Comparison of ENCODE assay signal across 8 cellular contexts in genomic region chr12:49623142-49623899, GRCh38. TPM values are rescaled to one million over a fixed set of nuclear protein-coding genes. Genes with fewer than 3 reads are reported as not detected.
DNase-seq lines count a peak whose midpoint lies in the region; ATAC-seq lines count a peak whose summit lies in the region.

PRPF40B (plus strand) TSS chr12:49623561; CDS start chr12:49623591, 30 bp downstream.

- H3K36me3 ChIP-seq in CD4-positive, CD25-positive, alpha-beta regulatory T cell (ENCODE audit: control insufficient read depth, insufficient read depth, low read length), result no peaks in the 10 kb centered on the region

- H3K27me3 ChIP-seq in CD4-positive, CD25-positive, alpha-beta regulatory T cell (ENCODE audit: control insufficient read depth, insufficient read depth, low read length), result peaks cover 11% of the 10 kb centered on the region

- H3K27ac ChIP-seq in CD4-positive, CD25-positive, alpha-beta regulatory T cell (ENCODE audit: insufficient read depth, low read length, poor library complexity, severe bottlenecking), result peak within 1 kb of the TSS; percentile 78

- H3K4me1 Mint-ChIP-seq in CD4-positive, CD25-positive, alpha-beta regulatory T cell, result peaks cover 8 to 32% (median 21%) of the 10 kb centered on the region in 4 donors
- peaks cover 29% of the 10 kb centered on the region for H3K4me1 Mint-ChIP-seq in activated CD8-positive, alpha-beta T cell treated with anti-CD3 and anti-CD28 coated beads, Interleukin-2, amount 10 ng/mL, durations not matched to agents 7 days and 5 days (ENCODE audit: low read depth)
- H3K4me1 Mint-ChIP-seq in memory B cell, result peaks cover 7% of the 10 kb centered on the region

- peak within 1 kb of the TSS; percentile 85 to 95 (median 92) for H3K27ac Mint-ChIP-seq in CD4-positive, CD25-positive, alpha-beta regulatory T cell
- peak within 1 kb of the TSS; percentile 89 for H3K27ac Mint-ChIP-seq in activated CD8-positive, alpha-beta T cell treated with anti-CD3 and anti-CD28 coated beads, Interleukin-2, amount 10 ng/mL, durations not matched to agents 7 days and 5 days
- peak within 1 kb of the TSS; percentile 24 for H3K27ac Mint-ChIP-seq in memory B cell

- H3K9me3 ChIP-seq in CD4-positive, CD25-positive, alpha-beta regulatory T cell (ENCODE audit: control insufficient read depth in 2 of 2, low read length in 2 of 2), result no peaks in the 10 kb centered on the region

- peak within 1 kb of the TSS; percentile 83 for H3K4me3 ChIP-seq in CD4-positive, CD25-positive, alpha-beta regulatory T cell (ENCODE audit: low read depth, low read length)

- peak; percentile 76 to 79 for ATAC-seq in CD4-positive, CD25-positive, alpha-beta regulatory T cell (ENCODE audit: low read depth in 2 of 2)
- peak; percentile 72 for ATAC-seq in GM19351 (IDR thresholded peaks at IDR 0.05; ENCODE audit: unreplicated experiment)
- ATAC-seq in HG03521 (IDR thresholded peaks at IDR 0.05; ENCODE audit: unreplicated experiment), result peak; percentile 75
- ATAC-seq in activated CD8-positive, alpha-beta T cell treated with anti-CD3 and anti-CD28 coated beads, Interleukin-2, amount 10 ng/mL, durations not matched to agents 7 days and 5 days, result peak; percentile 88
- ATAC-seq in memory B cell (ENCODE audit: low read depth), result peak; percentile 75

- H3K27me3 Mint-ChIP-seq in CD4-positive, CD25-positive, alpha-beta regulatory T cell, result peaks cover 35% of the 10 kb centered on the region
- H3K27me3 Mint-ChIP-seq in activated CD8-positive, alpha-beta T cell treated with anti-CD3 and anti-CD28 coated beads, Interleukin-2, amount 10 ng/mL, durations not matched to agents 7 days and 5 days (ENCODE audit: low read depth), result peaks cover 16% of the 10 kb centered on the region
- H3K27me3 Mint-ChIP-seq in memory B cell, result no peaks in the 10 kb centered on the region

- DNase-seq in CD4-positive, CD25-positive, alpha-beta regulatory T cell, result peak; percentile 80 to 87 (median 86)
- DNase-seq in NCI-H82 treated with DMSO at 0.1 percent for 48 hours (lab: John Stamatoyannopoulos, UW; ENCODE audit: unreplicated experiment) (peak; percentile 81), memory B cell (ENCODE audit: low spot score in 2 of 2) (peak; percentile 88 to 89)
- DNase-seq in activated CD8-positive, alpha-beta T cell treated with anti-CD3 and anti-CD28 coated beads, Interleukin-2, amount 10 ng/mL, durations not matched to agents 7 days and 5 days, result peak; percentile 87
- peak; percentile 79 for DNase-seq in effector CD4-positive, alpha-beta T cell
- peak; percentile 58 for DNase-seq in stimulated activated CD8-positive, alpha-beta memory T cell treated with anti-CD3 and anti-CD28 coated beads, Interleukin-12 subunit alpha, Interleukin-12 subunit beta, amount 100 ng/mL, for 24 hours (ENCODE audit: extremely low read depth)

- H3K36me3 Mint-ChIP-seq in CD4-positive, CD25-positive, alpha-beta regulatory T cell, result no peaks in the 10 kb centered on the region
- H3K36me3 Mint-ChIP-seq in activated CD8-positive, alpha-beta T cell treated with anti-CD3 and anti-CD28 coated beads, Interleukin-2, amount 10 ng/mL, durations not matched to agents 7 days and 5 days (ENCODE audit: low read depth), result peaks cover 2% of the 10 kb centered on the region
- no peaks in the 10 kb centered on the region for H3K36me3 Mint-ChIP-seq in memory B cell

- POLR2A ChIA-PET in activated CD8-positive, alpha-beta T cell treated with anti-CD3 and anti-CD28 coated beads, Interleukin-2, amount 10 ng/mL, durations not matched to agents 7 days and 5 days (lab: Charles Lee), result interaction anchor here (0.9 to 2.3 kb wide), 8 partner anchors 13 to 301 kb away, joined by 3 to 8 read pairs (median 4); partner anchors contain the start of genes TMBIM6 and TROAP

- CTCF ChIA-PET in activated CD8-positive, alpha-beta T cell treated with anti-CD3 and anti-CD28 coated beads, Interleukin-2, amount 10 ng/mL, durations not matched to agents 7 days and 5 days (lab: Charles Lee), result interaction anchor here (0.6 to 37.2 kb wide), 16 partner anchors 9 to 382 kb away, joined by 3 to 695 read pairs (median 6); partner anchors contain the start of genes FMNL3 and TMBIM6

- H3K9me3 Mint-ChIP-seq in CD4-positive, CD25-positive, alpha-beta regulatory T cell, result peaks cover 0 to 1% (median 0%) of the 10 kb centered on the region in 7 donors
- no peaks in the 10 kb centered on the region for H3K9me3 Mint-ChIP-seq in activated CD8-positive, alpha-beta T cell treated with anti-CD3 and anti-CD28 coated beads, Interleukin-2, amount 10 ng/mL, durations not matched to agents 7 days and 5 days (ENCODE audit: insufficient read depth)
- H3K9me3 Mint-ChIP-seq in memory B cell, result no peaks in the 10 kb centered on the region

- peaks cover 19% of the 10 kb centered on the region for H3K4me1 ChIP-seq in CD4-positive, CD25-positive, alpha-beta regulatory T cell (ENCODE audit: control insufficient read depth, insufficient read depth, low read length, poor library complexity, severe bottlenecking)

- peak within 1 kb of the TSS; percentile 91 to 96 (median 92) for H3K4me3 Mint-ChIP-seq in CD4-positive, CD25-positive, alpha-beta regulatory T cell
- peak within 1 kb of the TSS; percentile 82 for H3K4me3 Mint-ChIP-seq in activated CD8-positive, alpha-beta T cell treated with anti-CD3 and anti-CD28 coated beads, Interleukin-2, amount 10 ng/mL, durations not matched to agents 7 days and 5 days
- peak within 1 kb of the TSS; percentile 82 for H3K4me3 Mint-ChIP-seq in memory B cell

RNA-seq across cellular contexts. Expression of gene PRPF40B, which starts in this region (rescaled TPM):
- total RNA-seq in CD4-positive, CD25-positive, alpha-beta regulatory T cell, result 6.3 TPM
- 1 to 10 TPM in 3 of 4 donors, under 1 TPM in 1; 0.78 to 3.2 (median 1.7) TPM for polyA plus RNA-seq in CD4-positive, CD25-positive, alpha-beta regulatory T cell
- 10 to 100 TPM; 14.4 to 14.6 TPM for total RNA-seq in activated CD8-positive, alpha-beta T cell treated with anti-CD3 and anti-CD28 coated beads, Interleukin-2, amount 10 ng/mL, durations not matched to agents 7 days and 5 days

Comparison
In these comparisons a context has a peak if more than half of its experiments do, and no peak if none do; other contexts are left out.
1. Peak in every context shown above with its lines: DNase-seq, ATAC-seq, H3K4me3 ChIP-seq and H3K27ac ChIP-seq.
2. H3K27ac Mint-ChIP-seq: peak in every context shown above with its lines; median percentile 92 in CD4-positive, CD25-positive, alpha-beta regulatory T cell; 89 in activated CD8-positive, alpha-beta T cell treated with anti-CD3 and anti-CD28 coated beads, Interleukin-2, amount 10 ng/mL, durations not matched to agents 7 days and 5 days; 24 in memory B cell.